9 cellular contexts compared by ENCODE assay signal in genomic region chr4:154982187-154983047, GRCh38.
DNase-seq lines count a peak whose midpoint lies in the region; ATAC-seq, FAIRE-seq and TF ChIP-seq lines count a peak whose summit lies in the region.
"Had no signal": no experiment of that assay in that cellular context is flagged by ENCODE, and none has a peak within 500 bp of the region (broad histone marks: within the 10 kb centered on the region; RNA-seq: fewer than 3 reads in every experiment).

No MANE protein-coding gene starts in this region.

- DNase-seq in DND-41 (peak; percentile 24), HuH-7 (ENCODE audit: low spot score) (peak; percentile 40), SKM-1 (lab: John Stamatoyannopoulos, UW; ENCODE audit: unreplicated experiment) (peak; percentile 19), cerebellar cortex (ENCODE audit: low spot score) (peak; percentile 55), HepG2 (ENCODE audit: low spot score) (peak; percentile 32), DMS79 (lab: John Stamatoyannopoulos, UW) (no peak)
- DNase-seq in stimulated activated naive B cell treated with anti-CD40 and anti-IgM and Interleukin-4, amounts not matched to agents 10 μg/mL and 1 μg/mL and 100 μg/mL, for 72 hours, result peak; percentile 10

- H3K9me3 Mint-ChIP-seq in stimulated activated naive B cell treated with anti-CD40 and anti-IgM and Interleukin-4, amounts not matched to agents 10 μg/mL and 1 μg/mL and 100 μg/mL, for 72 hours, result peaks cover 0 to 4% of the 10 kb centered on the region in 2 donors

- intact Hi-C loops in HepG2 (cut with micrococcal nuclease; ENCODE audit: unreplicated experiment), result loop anchor here (1.0 kb wide), 2 partner anchors 372 to 389 kb away; no protein-coding TSS in a partner anchor

- TF ChIP-seq POLR2A in HepG2 (IDR thresholded peaks at IDR 0.05; ENCODE audit: insufficient read depth in 1 of 2, low read depth in 2 of 2, low read length in 2 of 2), result no peak

- peak; percentile 41 for TF ChIP-seq RAD21 in HepG2 (CRISPR knock-in tag; IDR thresholded peaks at IDR 0.05)

- POLR2A ChIA-PET in HepG2 (lab: Yijun Ruan, JAX), result no interaction called here

- H3K4me2 ChIP-seq in DND-41 (ENCODE audit: insufficient read depth, low read length), result no peak overlapping the region
- no peak overlapping the region for H3K4me2 ChIP-seq in HepG2 (ENCODE audit: low read depth, low read length)

- WGBS in HepG2 (ENCODE audit: low lambda C conversion rate), result 8% methylated on average over 10 of the region's 10 CpGs

- no peak overlapping the region for H3K27ac Mint-ChIP-seq in stimulated activated naive B cell treated with anti-CD40 and anti-IgM and Interleukin-4, amounts not matched to agents 10 μg/mL and 1 μg/mL and 100 μg/mL, for 72 hours

- H3K79me2 ChIP-seq in DND-41 (ENCODE audit: insufficient read depth, low read length) (no peaks in the 10 kb centered on the region), HepG2 (ENCODE audit: insufficient read depth, low read length) (no peaks in the 10 kb centered on the region)

- BruUV-seq in HepG2 (replicated peaks; lab: Mats Ljungman, UMichigan), result no TSS peak

- no peaks in the 10 kb centered on the region for H3K36me3 Mint-ChIP-seq in stimulated activated naive B cell treated with anti-CD40 and anti-IgM and Interleukin-4, amounts not matched to agents 10 μg/mL and 1 μg/mL and 100 μg/mL, for 72 hours

- H2AFZ ChIP-seq in DND-41 (ENCODE audit: low read depth, low read length), result no peak overlapping the region
- no peak overlapping the region for H2AFZ ChIP-seq in HepG2 (ENCODE audit: low read length)

- peaks cover 0 to 4% of the 10 kb centered on the region in 2 donors for H3K4me1 Mint-ChIP-seq in stimulated activated naive B cell treated with anti-CD40 and anti-IgM and Interleukin-4, amounts not matched to agents 10 μg/mL and 1 μg/mL and 100 μg/mL, for 72 hours

- H4K20me1 ChIP-seq in DND-41 (ENCODE audit: insufficient read depth, low read length) (no peaks in the 10 kb centered on the region), HepG2 (ENCODE audit: insufficient read depth, low read length) (no peaks in the 10 kb centered on the region)

- H3K9ac ChIP-seq in DND-41 (ENCODE audit: low read depth, low read length) (no peak overlapping the region), HepG2 (ENCODE audit: insufficient read depth, low read depth, low read length) (no peak overlapping the region)

- H3K4me3 ChIP-seq in DND-41 (ENCODE audit: low read depth in 1 of 2, low read length in 2 of 2), result no peak overlapping the region
- H3K4me3 ChIP-seq in HepG2 (replicated peaks in 1 of 3; ENCODE audit: insufficient read depth in 1 of 3, low read depth in 2 of 3, low read length in 3 of 3), result no peak overlapping the region

- H3K4me3 Mint-ChIP-seq in stimulated activated naive B cell treated with anti-CD40 and anti-IgM and Interleukin-4, amounts not matched to agents 10 μg/mL and 1 μg/mL and 100 μg/mL, for 72 hours, result no peak overlapping the region

- peak; percentile 66 for FAIRE-seq in HepG2 (lab: Jason Lieb, UNC)
- FAIRE-seq: TTC549 had no signal

- ATAC-seq in DND-41 (ENCODE audit: insufficient read depth, low read depth) (peak; percentile 69), GM21367 (IDR thresholded peaks at IDR 0.05; ENCODE audit: unreplicated experiment) (peak; percentile 72), HepG2 (peak; percentile 93)
- peak; percentile 67 to 69 for ATAC-seq in stimulated activated naive B cell treated with anti-CD40 and anti-IgM and Interleukin-4, amounts not matched to agents 10 μg/mL and 1 μg/mL and 100 μg/mL, for 72 hours (replicated peaks)

- TF ChIP-seq CTCF in DND-41 (IDR thresholded peaks at IDR 0.05; ENCODE audit: borderline replicate concordance, extremely low read depth, low read length, poor library complexity, severe bottlenecking) (peak; percentile 69), HepG2 (CRISPR knock-in tag; IDR thresholded peaks at IDR 0.05) (peak; percentile 83)

- no peaks in the 10 kb centered on the region for H3K4me1 ChIP-seq in DND-41 (ENCODE audit: insufficient read depth, low read length)
- no peaks in the 10 kb centered on the region for H3K4me1 ChIP-seq in HepG2 (ENCODE audit: insufficient read depth, low read length)

- in situ Hi-C loops in HepG2 (cut with HindIII; ENCODE audit: extremely low pct_ligation_motif_present, low pct_unique_long_range_greater_than_20kb), result loop anchor here (10.0 kb wide), 1 partner anchor 372 kb away; no protein-coding TSS in a partner anchor

- H3K27me3 ChIP-seq in DND-41 (ENCODE audit: insufficient read depth, low read length, poor library complexity) (no peaks in the 10 kb centered on the region), HepG2 (ENCODE audit: control insufficient read depth in 1 of 2, insufficient read depth in 2 of 2, low read length in 2 of 2) (no peaks in the 10 kb centered on the region)

- H3K9me3 ChIP-seq in DND-41 (ENCODE audit: insufficient read depth, low read length, severe bottlenecking), result no peaks in the 10 kb centered on the region
- H3K9me3 ChIP-seq in HepG2 (ENCODE audit: low read length), result no peaks in the 10 kb centered on the region

- H3K27me3 Mint-ChIP-seq in stimulated activated naive B cell treated with anti-CD40 and anti-IgM and Interleukin-4, amounts not matched to agents 10 μg/mL and 1 μg/mL and 100 μg/mL, for 72 hours, result no peaks in the 10 kb centered on the region

- H3K27ac ChIP-seq in DND-41 (ENCODE audit: low read length) (no peak overlapping the region), HepG2 (ENCODE audit: extremely low read length, insufficient read depth, low read length) (no peak overlapping the region)

- H3K36me3 ChIP-seq in DND-41 (ENCODE audit: insufficient read depth, low read length), result no peaks in the 10 kb centered on the region
- no peaks in the 10 kb centered on the region for H3K36me3 ChIP-seq in HepG2 (replicated peaks in 1 of 2; ENCODE audit: control insufficient read depth in 1 of 2, insufficient read depth in 2 of 2, low read length in 2 of 2)

- TF ChIP-seq EP300 in HepG2 (IDR thresholded peaks at IDR 0.05; ENCODE audit: low read depth in 2 of 2, low read length in 2 of 2) (no peak), HepG2 (CRISPR knock-in tag; IDR thresholded peaks at IDR 0.05; ENCODE audit: borderline replicate concordance) (no peak)

- CTCF ChIA-PET in HepG2 (lab: Yijun Ruan, JAX; ENCODE audit: low intra/inter-chr PET ratio, low total read pairs), result interaction anchor here (1.8 to 1.9 kb wide), 3 partner anchors 371 to 804 kb away, joined by 5 to 19 read pairs (median 8); no protein-coding TSS in a partner anchor

TF ChIP-seq in HepG2, 621 proteins besides CTCF, POLR2A, EP300 and RAD21 (continues in another document):
- TF ChIP-seq ZNF280D (CRISPR knock-in tag; IDR thresholded peaks at IDR 0.05) (no peak), STAG1 (CRISPR knock-in tag; IDR thresholded peaks at IDR 0.05) (peak; percentile 75), ZSCAN9 (CRISPR knock-in tag; IDR thresholded peaks at IDR 0.05; ENCODE audit: borderline replicate concordance) (no peak), ZNF784 (CRISPR knock-in tag; IDR thresholded peaks at IDR 0.05; ENCODE audit: borderline replicate concordance) (no peak), NFKBIZ (CRISPR knock-in tag; IDR thresholded peaks at IDR 0.05) (no peak), KMT2A (CRISPR knock-in tag; IDR thresholded peaks at IDR 0.05) (no peak), ARID2 (CRISPR knock-in tag; IDR thresholded peaks at IDR 0.05; ENCODE audit: borderline replicate concordance) (no peak), TEAD3 (CRISPR knock-in tag; optimal IDR thresholded peaks at IDR 0.05; ENCODE audit: borderline replicate concordance) (peak; percentile 10), ZFP36L1 (CRISPR knock-in tag; IDR thresholded peaks at IDR 0.05) (no peak), ZNF282 (IDR thresholded peaks at IDR 0.05; ENCODE audit: partially characterized antibody) (no peak), ZNF772 (CRISPR knock-in tag; IDR thresholded peaks at IDR 0.05) (no peak), ZFP41 (CRISPR knock-in tag; IDR thresholded peaks at IDR 0.05; ENCODE audit: borderline replicate concordance) (no peak), ZNF235 (CRISPR knock-in tag; IDR thresholded peaks at IDR 0.05; ENCODE audit: borderline replicate concordance) (no peak)
